16 cellular contexts compared by ENCODE assay signal in the genomic region with DNA sequence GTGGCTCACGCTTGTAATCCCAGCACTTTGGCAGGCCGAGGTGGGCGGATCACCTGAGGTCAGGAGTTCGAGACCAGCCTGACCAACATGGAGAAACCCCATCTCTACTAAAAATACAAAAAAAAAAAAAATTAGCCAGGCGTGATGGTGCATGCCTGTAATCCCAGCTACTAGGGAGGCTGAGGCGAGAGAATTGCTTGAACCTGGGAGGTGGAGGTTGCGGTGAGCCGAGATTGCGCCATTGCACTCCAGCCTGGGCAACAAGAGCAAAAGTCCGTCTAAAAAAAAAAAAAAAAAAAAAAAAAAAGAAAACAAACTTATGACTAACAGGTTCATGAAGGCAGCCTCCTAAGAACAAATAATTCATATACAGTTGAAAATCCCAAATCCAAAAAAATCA. TPM values are rescaled to one million over a fixed set of nuclear protein-coding genes. Genes with fewer than 3 reads are reported as not detected.
"Had no signal": no experiment of that assay in that cellular context is flagged by ENCODE, and none has a peak within 500 bp of the region (broad histone marks: within the 10 kb centered on the region; RNA-seq: fewer than 3 reads in every experiment).

No MANE protein-coding gene starts in this region.

RNA-seq across cellular contexts. Expression of gene PEG3, which starts 19.9 kb away (rescaled TPM):
- total RNA-seq: activated naive CD4-positive, alpha-beta T cell treated with anti-CD3 and anti-CD28 coated beads for 36 hours; activated naive CD4-positive, alpha-beta T cell treated with anti-CD3 and anti-CD28 coated beads, Interleukin-2, amount 50 U/mL, for 72 hours; activated T-helper 1 cell treated with anti-CD3 and anti-CD28 coated beads, Interleukin-12 subunit alpha, Interleukin-12 subunit beta, Interleukin-2, Interleukin-4 antibody, amounts not matched to agents 30 ng/mL and 10 ng/mL and 1 ng/mL, durations not matched to agents 14 hours and 24 hours and 36 hours; activated T-helper 2 cell treated with anti-CD3 and anti-CD28 coated beads, Interferon-gamma antibody, Interleukin-2, Interleukin-4, amounts not matched to agents 10 μg/mL and 5 μg/mL and 100 μg/mL, durations not matched to agents 14 hours and 24 hours and 36 hours; astrocyte; cardiac muscle cell; chondrocyte had no signal
- polyA plus RNA-seq: cardiac muscle cell had no signal

RNA-seq across cellular contexts. Expression of gene ZIM2, which starts 19.9 kb away (rescaled TPM):
- total RNA-seq: activated naive CD4-positive, alpha-beta T cell treated with anti-CD3 and anti-CD28 coated beads for 36 hours; activated naive CD4-positive, alpha-beta T cell treated with anti-CD3 and anti-CD28 coated beads, Interleukin-2, amount 50 U/mL, for 72 hours; activated naive CD8-positive, alpha-beta T cell treated with anti-CD3 and anti-CD28 coated beads for 36 hours; activated naive CD8-positive, alpha-beta T cell treated with anti-CD3 and anti-CD28 coated beads, Interleukin-2, amount 10 ng/mL, durations not matched to agents 7 days and 5 days; activated T-cell treated with anti-CD3 and anti-CD28 coated beads, Interleukin-2, amount 50 U/mL, for 4 hours; activated T-cell treated with anti-CD3 and anti-CD28 coated beads, Interleukin-2, amount 50 U/mL, for 72 hours; activated T-helper 1 cell treated with anti-CD3 and anti-CD28 coated beads, Interleukin-12 subunit alpha, Interleukin-12 subunit beta, Interleukin-2, Interleukin-4 antibody, amounts not matched to agents 30 ng/mL and 10 ng/mL and 1 ng/mL, durations not matched to agents 14 hours and 24 hours and 36 hours; activated T-helper 17 cell treated with anti-CD3 and anti-CD28 coated beads, Interleukin-2, amount 50 U/mL, for 72 hours; activated T-helper 2 cell treated with anti-CD3 and anti-CD28 coated beads, Interferon-gamma antibody, Interleukin-2, Interleukin-4, amounts not matched to agents 10 μg/mL and 5 μg/mL and 100 μg/mL, durations not matched to agents 14 hours and 24 hours and 36 hours; ascending aorta; astrocyte; bronchial epithelial cell; cardiac muscle cell; cardiac septum; chondrocyte had no signal
- polyA plus RNA-seq: aorta, cardiac muscle cell had no signal
